ENCODE assay signal across 9 cellular contexts in the genomic region with DNA sequence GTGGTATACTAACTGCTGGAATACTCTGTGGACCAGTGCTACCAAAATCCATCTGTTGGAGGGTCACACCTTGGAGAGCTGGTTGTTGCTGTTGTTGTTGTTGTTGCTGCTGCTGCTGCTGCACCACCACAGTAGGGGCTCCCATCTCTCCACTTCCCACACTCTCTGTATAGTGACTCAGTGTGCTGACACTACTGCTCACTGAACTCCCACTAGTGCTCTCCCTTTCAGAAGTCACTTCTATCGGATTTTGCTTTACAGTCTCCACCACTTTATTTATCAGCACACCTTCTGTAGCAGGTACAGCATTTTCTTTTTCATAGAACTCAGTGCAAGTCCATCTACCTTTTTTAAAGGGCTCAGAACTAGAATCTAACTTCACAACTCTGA. TPM values are rescaled to one million over a fixed set of nuclear protein-coding genes. Genes with fewer than 3 reads are reported as not detected.
DNase-seq lines count a peak whose midpoint lies in the region; ATAC-seq, FAIRE-seq and TF ChIP-seq lines count a peak whose summit lies in the region.
"Had no signal": no experiment of that assay in that cellular context is flagged by ENCODE, and none has a peak within 500 bp of the region (broad histone marks: within the 10 kb centered on the region; RNA-seq: fewer than 3 reads in every experiment).

No MANE protein-coding gene starts in this region.

- ATAC-seq in K562 (no peak), lower lobe of right lung (no peak), GM19023 (IDR thresholded peaks at IDR 0.05; ENCODE audit: unreplicated experiment) (no peak)

- peak; percentile 0 for DNase-seq in stimulated activated naive CD4-positive, alpha-beta T cell treated with Interleukin-2 at 50 U/mL for 16 hours (lab: John Stamatoyannopoulos, UW)
- DNase-seq in stimulated activated naive CD4-positive, alpha-beta T cell (lab: John Stamatoyannopoulos, UW) = no peak
- DNase-seq in K562 (ENCODE audit: extremely low read depth in 1 of 4, low spot score in 3 of 4) (no peak), lower lobe of right lung (no peak), spleen (no peak), islet precursor cell (no peak), iPS-NIHi11 (ENCODE audit: low spot score) (no peak)
- DNase-seq: effector memory CD4-positive, alpha-beta T cell had no signal

- POLR2A ChIA-PET in K562 (lab: Yijun Ruan, JAX) = interaction anchor here (0.6 to 0.9 kb wide), 2 partner anchors 51 to 165 kb away, joined by 3 to 5 read pairs; no protein-coding TSS in a partner anchor

- H3K4me2 ChIP-seq in K562 (ENCODE audit: insufficient read depth, low read length) = no peak overlapping the region; the same call in 1 of the 2 replicates

- CTCF ChIA-PET in K562 (lab: Yijun Ruan, JAX; ENCODE audit: low intra/inter-chr PET ratio) = no interaction called here

- in situ Hi-C loops in K562 (cut with MboI) = no loop called here

- no peak overlapping the region; the same call in 2 of the 3 replicates for H3K27ac ChIP-seq in K562 (ENCODE audit: extremely low read depth, low read depth, low read length)
- H3K27ac ChIP-seq in lower lobe of right lung = no peak overlapping the region
- no peak overlapping the region for H3K27ac ChIP-seq in spleen

- FAIRE-seq in K562 (lab: Jason Lieb, UNC) = no peak

- H3K36me3 ChIP-seq in K562 (ENCODE audit: control insufficient read depth, insufficient read depth, low read length) (no peaks in the 10 kb centered on the region), lower lobe of right lung (no peaks in the 10 kb centered on the region), spleen (peaks cover 0 to 5% (median 0%) of the 10 kb centered on the region in 6 donors)

- H3K27me3 ChIP-seq in K562 (ENCODE audit: control insufficient read depth in 2 of 2, insufficient read depth in 2 of 2, low read length in 2 of 2) = no peaks in the 10 kb centered on the region
- no peaks in the 10 kb centered on the region for H3K27me3 ChIP-seq in lower lobe of right lung (ENCODE audit: low read depth)
- no peaks in the 10 kb centered on the region for H3K27me3 ChIP-seq in spleen (replicated peaks in 1 of 7)

- H2AFZ ChIP-seq in K562 (ENCODE audit: low read depth, low read length) = no peak overlapping the region

- H3K4me1 ChIP-seq in K562 (replicated peaks in 1 of 2; ENCODE audit: control insufficient read depth in 2 of 2, insufficient read depth in 2 of 2, low read length in 2 of 2) (peaks cover 0 to 25% of the 10 kb centered on the region in 2 experiments; a peak in 4 of 5 replicates), lower lobe of right lung (peaks cover 48% of the 10 kb centered on the region), spleen (peaks cover 14 to 77% (median 42%) of the 10 kb centered on the region in 6 donors)

- H3K9me3 ChIP-seq in K562 (replicated peaks; ENCODE audit: control insufficient read depth, insufficient read depth, low read depth, low read length) (no peaks in the 10 kb centered on the region), lower lobe of right lung (no peaks in the 10 kb centered on the region), spleen (no peaks in the 10 kb centered on the region)

- no peak for TF ChIP-seq RAD21 in K562 (CRISPR knock-in tag; conservative IDR thresholded peaks at IDR 0.05 in 1 of 2, IDR thresholded peaks at IDR 0.05 in 1 of 2)

- H3K4me3 ChIP-seq in K562 = no peak overlapping the region
- peak overlapping the region; percentile 93 for H3K4me3 ChIP-seq in lower lobe of right lung
- H3K4me3 ChIP-seq in spleen = peak overlapping the region in 2 of 8 donors; percentile 86 to 88

- intact Hi-C loops in K562 (cut with micrococcal nuclease) (no loop called here), lower lobe of right lung (cut with DNase I) (no loop called here), spleen (cut with DNase I; ENCODE audit: low total_unique reads) (loop anchor here (10.0 kb wide), 2 partner anchors 90 to 340 kb away; no protein-coding TSS in a partner anchor)

- no peak for TF ChIP-seq POLR2A in K562 (conservative IDR thresholded peaks at IDR 0.05)
- no peak for TF ChIP-seq POLR2A in spleen (IDR thresholded peaks at IDR 0.05)

- no peak for TF ChIP-seq CTCF in K562 (IDR thresholded peaks at IDR 0.05 in 2 of 3, conservative IDR thresholded peaks at IDR 0.05 in 1 of 3; ENCODE audit: insufficient read depth in 2 of 3, low read depth in 1 of 3, low read length in 3 of 3)
- no peak for TF ChIP-seq CTCF in lower lobe of right lung (IDR thresholded peaks at IDR 0.05)
- TF ChIP-seq CTCF in spleen (IDR thresholded peaks at IDR 0.05 in 8 of 11, conservative IDR thresholded peaks at IDR 0.05 in 3 of 11) = no peak

- no peaks in the 10 kb centered on the region for H4K20me1 ChIP-seq in K562 (replicated peaks; ENCODE audit: control insufficient read depth, insufficient read depth, low read length)

- BruUV-seq in K562 (replicated peaks; lab: Mats Ljungman, UMichigan) = TSS peak; percentile 33

- 0% methylated on average over 1 of the region's 1 CpG for WGBS in K562 (ENCODE audit: insufficient coverage, low coverage, missing lambda C conversion rate)
- 74 to 95% (median 90%) methylated on average over 1 of the region's 1 CpG for WGBS in spleen, 5 donors

- H3K9me1 ChIP-seq in K562 (ENCODE audit: control insufficient read depth, insufficient read depth, low read length) = no peaks in the 10 kb centered on the region

- TF ChIP-seq EP300 in K562 (IDR thresholded peaks at IDR 0.05; ENCODE audit: low read length) = no peak

- no peak overlapping the region for H3K9ac ChIP-seq in K562 (ENCODE audit: insufficient read depth in 1 of 2, low read depth in 2 of 2, low read length in 2 of 2)

- no peaks in the 10 kb centered on the region for H3K79me2 ChIP-seq in K562 (ENCODE audit: control insufficient read depth, insufficient read depth, low read length)

TF ChIP-seq in K562, 482 proteins besides CTCF, POLR2A, EP300 and RAD21:
- TF ChIP-seq GTF2F1 (IDR thresholded peaks at IDR 0.05; ENCODE audit: low read depth, low read length) = no peak
- TF ChIP-seq, protein P1, sequence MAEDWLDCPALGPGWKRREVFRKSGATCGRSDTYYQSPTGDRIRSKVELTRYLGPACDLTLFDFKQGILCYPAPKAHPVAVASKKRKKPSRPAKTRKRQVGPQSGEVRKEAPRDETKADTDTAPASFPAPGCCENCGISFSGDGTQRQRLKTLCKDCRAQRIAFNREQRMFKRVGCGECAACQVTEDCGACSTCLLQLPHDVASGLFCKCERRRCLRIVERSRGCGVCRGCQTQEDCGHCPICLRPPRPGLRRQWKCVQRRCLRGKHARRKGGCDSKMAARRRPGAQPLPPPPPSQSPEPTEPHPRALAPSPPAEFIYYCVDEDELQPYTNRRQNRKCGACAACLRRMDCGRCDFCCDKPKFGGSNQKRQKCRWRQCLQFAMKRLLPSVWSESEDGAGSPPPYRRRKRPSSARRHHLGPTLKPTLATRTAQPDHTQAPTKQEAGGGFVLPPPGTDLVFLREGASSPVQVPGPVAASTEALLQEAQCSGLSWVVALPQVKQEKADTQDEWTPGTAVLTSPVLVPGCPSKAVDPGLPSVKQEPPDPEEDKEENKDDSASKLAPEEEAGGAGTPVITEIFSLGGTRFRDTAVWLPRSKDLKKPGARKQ (CRISPR knock-in tag; IDR thresholded peaks at IDR 0.05) = no peak
- no peak for TF ChIP-seq SREBF2 (CRISPR knock-in tag; IDR thresholded peaks at IDR 0.05)
- no peak for TF ChIP-seq XRCC4 (IDR thresholded peaks at IDR 0.05; ENCODE audit: extremely low read depth, insufficient read depth, insufficient read length)

RNA-seq across cellular contexts. Expression of gene TSC22D1, which starts 1.7 kb away (rescaled TPM):
- 20.2 and 29.3 TPM in 2 replicates for total RNA-seq in K562 (2011; cell fraction: chromatin; rRNA removed; ENCODE audit: low replicate concordance)
- 19.9 and 21.0 TPM in 2 replicates for total RNA-seq in K562 (2011; cell fraction: nucleolus; rRNA removed)
- total RNA-seq in K562 (2011; cell fraction: nucleoplasm; rRNA removed) = 24.5 and 25.0 TPM in 2 replicates
- total RNA-seq in K562 (2014; rRNA removed) = 4.8 and 6.7 TPM in 2 replicates
- total RNA-seq in K562 (2014; rRNA removed; fragmentation: Illumina TruSeq; extraction: Trizol) = 8.4 TPM in 2 replicates
- total RNA-seq in K562 (2015; rRNA removed; fragmentation: Illumina TruSeq; extraction: Trizol) = 8.2 and 8.4 TPM in 2 replicates
- total RNA-seq in K562 (2021) = 8.5 and 9.6 TPM in 2 replicates
- 14.0 and 19.8 TPM in 2 replicates for polyA plus RNA-seq in K562 (2011; rRNA removed)
- polyA plus RNA-seq in K562 (2011; cell fraction: cytosol; rRNA removed) = 8.5 and 12.1 TPM in 2 replicates
- polyA plus RNA-seq in K562 (2011; cell fraction: nucleus; rRNA removed) = 10.5 and 15.4 TPM in 2 replicates
- 9.9 and 10.3 TPM in 2 replicates for polyA plus RNA-seq in K562 (2012)
- 8.4 and 8.8 TPM in 2 replicates for polyA plus RNA-seq in K562 (2014; fragmentation: Illumina TruSeq; extraction: Trizol)
- 1 to 10 TPM; 2.6 to 3.0 TPM for polyA plus RNA-seq in K562 (2014; fragmentation: Nextera tagmentation; extraction: Ambion mirVana)
- polyA plus RNA-seq in K562 (2014; rRNA removed) = 7.4 and 10.4 TPM in 2 replicates
- polyA minus RNA-seq in K562 (2011; rRNA and poly(A)+ RNA removed) = 15.7 and 18.3 TPM in 2 replicates
- 7.5 and 9.9 TPM in 2 replicates for polyA minus RNA-seq in K562 (2011; cell fraction: cytosol; rRNA and poly(A)+ RNA removed)
- polyA minus RNA-seq in K562 (2011; cell fraction: nucleus; rRNA and poly(A)+ RNA removed) = 17.1 and 29.2 TPM in 2 replicates
- total RNA-seq in lower lobe of right lung = 163 TPM
- 10 to 100 TPM; 35.9 to 66.3 (median 52.6) TPM for total RNA-seq in spleen
- polyA plus RNA-seq in spleen = 10 to 100 TPM; 14.3 to 31.8 (median 30.0) TPM
